ENCODE assay signal across 8 cellular contexts in genomic region chr6:119079288-119079809, GRCh38. TPM values are rescaled to one million over a fixed set of nuclear protein-coding genes. Genes with fewer than 3 reads are reported as not detected.
DNase-seq lines count a peak whose midpoint lies in the region; ATAC-seq, FAIRE-seq and TF ChIP-seq lines count a peak whose summit lies in the region.

No MANE protein-coding gene starts in this region.

- no peaks in the 10 kb centered on the region for H3K79me2 ChIP-seq in keratinocyte (ENCODE audit: control insufficient read depth, insufficient read depth, low read length)

- TF ChIP-seq CTCF in 22Rv1 (IDR thresholded peaks at IDR 0.05) (no peak), keratinocyte (optimal IDR thresholded peaks at IDR 0.05 in 1 of 3, IDR thresholded peaks at IDR 0.05 in 1 of 3, conservative IDR thresholded peaks at IDR 0.05 in 1 of 3; ENCODE audit: extremely low read depth in 1 of 3, insufficient read depth in 2 of 3, low read length in 3 of 3) (no peak)

- peak overlapping the region; percentile 95 for H2AFZ ChIP-seq in keratinocyte (ENCODE audit: control insufficient read depth, low read length)

- H3K9ac ChIP-seq in keratinocyte (ENCODE audit: control insufficient read depth, extremely low read depth, insufficient read depth, low read length): peak overlapping the region; percentile 29

- peaks cover 4% of the 10 kb centered on the region for H3K4me1 ChIP-seq in keratinocyte (ENCODE audit: control insufficient read depth, extremely low read depth, insufficient read depth, low read length)

- H3K9me3 ChIP-seq in keratinocyte (ENCODE audit: control insufficient read depth, low read depth, low read length): peaks cover 2% of the 10 kb centered on the region

- ATAC-seq in activated naive CD8-positive, alpha-beta T cell treated with anti-CD3 and anti-CD28 coated beads, Interleukin-2, amount 10 ng/mL, durations not matched to agents 7 days and 5 days (ENCODE audit: low read depth): no peak
- no peak for ATAC-seq in GM19463 (IDR thresholded peaks at IDR 0.05; ENCODE audit: unreplicated experiment)
- ATAC-seq in GM19397 (IDR thresholded peaks at IDR 0.05; ENCODE audit: unreplicated experiment): no peak

- no peaks in the 10 kb centered on the region for H4K20me1 ChIP-seq in keratinocyte (ENCODE audit: control insufficient read depth, extremely low read depth, insufficient read depth, low read length)

- peak overlapping the region; percentile 56 for H3K27ac ChIP-seq in 22Rv1
- no peak overlapping the region for H3K27ac ChIP-seq in keratinocyte (ENCODE audit: control insufficient read depth, insufficient read depth, low read length)
- H3K27ac ChIP-seq in substantia nigra (ENCODE audit: low read depth, low read length, poor library complexity, severe bottlenecking): peak overlapping the region; percentile 10

- dilution Hi-C loops in keratinocyte (cut with MboI; ENCODE audit: extremely low pct_ligation_motif_present, low sequenced_read_pairs): no loop called here

- H3K4me3 Mint-ChIP-seq in activated naive CD8-positive, alpha-beta T cell treated with anti-CD3 and anti-CD28 coated beads, Interleukin-2, amount 10 ng/mL, durations not matched to agents 7 days and 5 days: peak overlapping the region; percentile 90

- H3K27me3 ChIP-seq in H7 (ENCODE audit: control insufficient read depth, insufficient read depth, low read length) (peaks cover 30% of the 10 kb centered on the region), keratinocyte (ENCODE audit: control insufficient read depth, extremely low read depth, insufficient read depth, low read length) (peaks cover 10% of the 10 kb centered on the region)

- peaks cover 27% of the 10 kb centered on the region for H3K4me1 Mint-ChIP-seq in activated naive CD8-positive, alpha-beta T cell treated with anti-CD3 and anti-CD28 coated beads, Interleukin-2, amount 10 ng/mL, durations not matched to agents 7 days and 5 days

- peak overlapping the region; percentile 92 for H3K4me2 ChIP-seq in keratinocyte (ENCODE audit: control insufficient read depth, extremely low read depth, insufficient read depth, low read depth, low read length)

- H3K27ac Mint-ChIP-seq in activated naive CD8-positive, alpha-beta T cell treated with anti-CD3 and anti-CD28 coated beads, Interleukin-2, amount 10 ng/mL, durations not matched to agents 7 days and 5 days: peak overlapping the region; percentile 15

- peak overlapping the region; percentile 62 for H3K4me3 ChIP-seq in H7 (ENCODE audit: insufficient read depth, low read depth, low read length)
- peak overlapping the region; percentile 45 to 84 (median 66) for H3K4me3 ChIP-seq in keratinocyte (ENCODE audit: control insufficient read depth in 2 of 3, extremely low read depth in 1 of 3, insufficient read depth in 2 of 3, low read depth in 1 of 3, low read length in 3 of 3)

- POLR2A ChIA-PET in activated naive CD8-positive, alpha-beta T cell treated with anti-CD3 and anti-CD28 coated beads, Interleukin-2, amount 10 ng/mL, durations not matched to agents 7 days and 5 days (lab: Charles Lee): no interaction called here

- peak; percentile 26 for FAIRE-seq in keratinocyte (lab: Jason Lieb, UNC)

- no peaks in the 10 kb centered on the region for H3K36me3 ChIP-seq in H7 (replicated peaks; ENCODE audit: control insufficient read depth, insufficient read depth, low read length)
- H3K36me3 ChIP-seq in keratinocyte (ENCODE audit: control insufficient read depth in 2 of 2, extremely low read depth in 1 of 2, insufficient read depth in 2 of 2, low read length in 2 of 2): no peaks in the 10 kb centered on the region

- H3K36me3 Mint-ChIP-seq in activated naive CD8-positive, alpha-beta T cell treated with anti-CD3 and anti-CD28 coated beads, Interleukin-2, amount 10 ng/mL, durations not matched to agents 7 days and 5 days: peaks cover 2% of the 10 kb centered on the region

- peaks cover 10% of the 10 kb centered on the region for H3K9me3 Mint-ChIP-seq in activated naive CD8-positive, alpha-beta T cell treated with anti-CD3 and anti-CD28 coated beads, Interleukin-2, amount 10 ng/mL, durations not matched to agents 7 days and 5 days

- peaks cover 9% of the 10 kb centered on the region for H3K27me3 Mint-ChIP-seq in activated naive CD8-positive, alpha-beta T cell treated with anti-CD3 and anti-CD28 coated beads, Interleukin-2, amount 10 ng/mL, durations not matched to agents 7 days and 5 days

- no peak for DNase-seq in H7
- no peak for DNase-seq in activated naive CD8-positive, alpha-beta T cell treated with anti-CD3 and anti-CD28 coated beads, Interleukin-2, amount 10 ng/mL, durations not matched to agents 7 days and 5 days
- no peak for DNase-seq in keratinocyte (ENCODE audit: low read depth, low spot score)
- no peak for DNase-seq in substantia nigra (lab: John Stamatoyannopoulos, UW)
- no peak for DNase-seq in ureter (ENCODE audit: low spot score)

- H3K9me1 ChIP-seq in keratinocyte (ENCODE audit: control insufficient read depth, extremely low read depth, insufficient read depth, low read length): no peaks in the 10 kb centered on the region

RNA-seq across cellular contexts. Expression of gene FAM184A, which starts 0.9 kb away (rescaled TPM):
- 6.8 and 13.2 TPM in 2 replicates for total RNA-seq in H7 (2014; rRNA removed; shearing (Covaris generic))
- 1 to 10 TPM; 3.0 TPM for total RNA-seq in activated naive CD8-positive, alpha-beta T cell treated with anti-CD3 and anti-CD28 coated beads, Interleukin-2, amount 10 ng/mL, durations not matched to agents 7 days and 5 days
- polyA plus RNA-seq in keratinocyte: 0.01 to 0.20 TPM (median 0.14 TPM) in 3 replicates
- 0.07 TPM for polyA plus RNA-seq in keratinocyte (2011; ENCODE audit: low read depth)
- 0.13 and 0.19 TPM in 2 replicates for polyA plus RNA-seq in keratinocyte (2011; cell fraction: cytosol; rRNA removed)
- polyA plus RNA-seq in keratinocyte (2011; cell fraction: nucleus; rRNA removed): 0.35 and 0.36 TPM in 2 replicates
- polyA plus RNA-seq in keratinocyte (2012; ENCODE audit: low replicate concordance): 0.17 TPM in 1 of 2 replicates, not detected in the other
- 0.36 TPM in 1 of 3 replicates, not detected in the others for polyA minus RNA-seq in keratinocyte
- not detected for polyA minus RNA-seq in keratinocyte (2011; cell fraction: cytosol; rRNA and poly(A)+ RNA removed)
- polyA minus RNA-seq in keratinocyte (2011; cell fraction: nucleus; rRNA and poly(A)+ RNA removed): 0.39 and 0.42 TPM in 2 replicates
- total RNA-seq in ureter: 2.3 TPM
